In the genomic region with DNA sequence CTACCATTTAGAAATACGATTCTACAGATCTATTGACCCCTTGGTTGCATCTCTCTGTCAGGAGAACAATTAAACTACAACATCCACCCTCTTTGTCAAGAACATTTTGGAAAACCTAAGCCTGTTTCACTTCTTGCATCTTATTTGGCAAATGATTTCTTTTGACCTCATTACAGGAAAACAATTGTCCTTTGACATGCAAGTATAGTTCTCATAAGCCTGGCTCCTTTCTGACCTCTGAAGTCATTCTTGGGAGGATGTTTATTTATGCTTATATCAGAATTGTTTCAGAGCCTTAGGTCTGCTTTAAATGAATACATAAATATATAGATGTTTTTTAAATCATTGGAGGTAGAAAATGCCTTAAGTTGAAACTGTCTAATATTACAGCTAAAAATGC, we compare ENCODE assay signal across 9 cellular contexts.
"Had no signal": no experiment of that assay in that cellular context is flagged by ENCODE, and none has a peak within 500 bp of the region (broad histone marks: within the 10 kb centered on the region; RNA-seq: fewer than 3 reads in every experiment).

No MANE protein-coding gene starts in this region.

- ATAC-seq: GM23338, HCT116 had no signal

- H3K27ac ChIP-seq: GM23248 had no signal

- FAIRE-seq: H1 had no signal

- H3K36me3 ChIP-seq: HAP-1 had no signal

- H3K9ac ChIP-seq: GM23248 had no signal

- H3K4me3 ChIP-seq: GM23248, GM23338, HAP-1 had no signal

- H3K4me1 ChIP-seq: HAP-1 had no signal

- H3K9me3 ChIP-seq: HAP-1 had no signal

- H2AFZ ChIP-seq: GM23248, GM23338 had no signal

- H3K4me2 ChIP-seq: GM23338 had no signal

- DNase-seq: GM23248, GOT3, H7, H9, HFFc6 had no signal
